8 cellular contexts compared by ENCODE assay signal in genomic region chr4:185425600-185426352, GRCh38. TPM values are rescaled to one million over a fixed set of nuclear protein-coding genes. Genes with fewer than 3 reads are reported as not detected.
DNase-seq lines count a peak whose midpoint lies in the region; ATAC-seq lines count a peak whose summit lies in the region.

Gene UFSP2 (minus strand): TSS chr4:185425964. CDS start chr4:185425868, 96 bp downstream.

- DNase-seq in CMK (ENCODE audit: low read depth) (peak; percentile 63), HPDE6-E6E7 (ENCODE audit: extremely low spot score) (peak; percentile 87), NK-92 (lab: John Stamatoyannopoulos, UW; ENCODE audit: unreplicated experiment) (peak; percentile 35), lung microvascular endothelial cell (ENCODE audit: low read depth in 2 of 2) (peak; percentile 95)
- peak; percentile 81 to 88 (median 83) for DNase-seq in effector memory CD4-positive, alpha-beta T cell
- peak; percentile 75 to 82 (median 75) for DNase-seq in stimulated activated CD4-positive, alpha-beta T cell treated with anti-CD3 and anti-CD28 coated beads, TNF-alpha, amount 100 ng/mL, for 4 hours (ENCODE audit: low read depth in 3 of 3)

- peak; percentile 93 for ATAC-seq in GM19467 (IDR thresholded peaks at IDR 0.05; ENCODE audit: unreplicated experiment)

- no peaks in the 10 kb centered on the region for H3K36me3 ChIP-seq in effector memory CD4-positive, alpha-beta T cell (ENCODE audit: control insufficient read depth, insufficient read depth, low read length)

- no peaks in the 10 kb centered on the region for H3K27me3 ChIP-seq in effector memory CD4-positive, alpha-beta T cell (replicated peaks; ENCODE audit: control insufficient read depth, insufficient read depth, low read length, poor library complexity, severe bottlenecking)

- POLR2A ChIA-PET in activated CD8-positive, alpha-beta memory T cell treated with anti-CD3 and anti-CD28 coated beads for 36 hours (lab: Charles Lee) = interaction anchor here (0.6 to 1.2 kb wide), 3 partner anchors 31 to 204 kb away, joined by 3 to 9 read pairs (median 8); partner anchors contain the start of genes CCDC110 and LRP2BP

- no peaks in the 10 kb centered on the region for H3K9me3 ChIP-seq in effector memory CD4-positive, alpha-beta T cell (ENCODE audit: control insufficient read depth, low read length)

- H3K27ac ChIP-seq in effector memory CD4-positive, alpha-beta T cell (ENCODE audit: insufficient read depth, low read length, poor library complexity, severe bottlenecking) = peak within 1 kb of the TSS; percentile 99

- H3K4me1 ChIP-seq in effector memory CD4-positive, alpha-beta T cell (ENCODE audit: control insufficient read depth, insufficient read depth, low read length, poor library complexity, severe bottlenecking) = peaks cover 10% of the 10 kb centered on the region

- peak within 1 kb of the TSS; percentile 78 for H3K4me3 ChIP-seq in effector memory CD4-positive, alpha-beta T cell (ENCODE audit: insufficient read depth, low read depth, low read length, poor library complexity, severe bottlenecking)

- CTCF ChIA-PET in activated CD8-positive, alpha-beta memory T cell treated with anti-CD3 and anti-CD28 coated beads for 36 hours (lab: Charles Lee) = interaction anchor here (0.7 to 1.6 kb wide), 5 partner anchors 21 to 213 kb away, joined by 3 read pairs; partner anchors contain the start of gene ANKRD37

RNA-seq across cellular contexts. Expression of gene UFSP2, which starts in this region (rescaled TPM):
- total RNA-seq in activated CD8-positive, alpha-beta memory T cell treated with anti-CD3 and anti-CD28 coated beads for 36 hours = 10 to 100 TPM; 18.3 to 20.0 TPM
- 19.6 and 33.5 TPM in 2 replicates for total RNA-seq in lung microvascular endothelial cell

Comparison
In these comparisons a context has a peak if more than half of its experiments do, and no peak if none do; other contexts are left out.
1. Peak in every context shown above with its lines: DNase-seq, ATAC-seq, H3K4me3 ChIP-seq and H3K27ac ChIP-seq.
2. DNase-seq: peak in every context shown above with its lines; median percentile 95 in lung microvascular endothelial cell; 87 in HPDE6-E6E7; 83 in effector memory CD4-positive, alpha-beta T cell; 75 in stimulated activated CD4-positive, alpha-beta T cell treated with anti-CD3 and anti-CD28 coated beads, TNF-alpha, amount 100 ng/mL, for 4 hours; 63 in CMK; 35 in NK-92.